ENCODE assay signal across 1 cellular context in the genomic region with DNA sequence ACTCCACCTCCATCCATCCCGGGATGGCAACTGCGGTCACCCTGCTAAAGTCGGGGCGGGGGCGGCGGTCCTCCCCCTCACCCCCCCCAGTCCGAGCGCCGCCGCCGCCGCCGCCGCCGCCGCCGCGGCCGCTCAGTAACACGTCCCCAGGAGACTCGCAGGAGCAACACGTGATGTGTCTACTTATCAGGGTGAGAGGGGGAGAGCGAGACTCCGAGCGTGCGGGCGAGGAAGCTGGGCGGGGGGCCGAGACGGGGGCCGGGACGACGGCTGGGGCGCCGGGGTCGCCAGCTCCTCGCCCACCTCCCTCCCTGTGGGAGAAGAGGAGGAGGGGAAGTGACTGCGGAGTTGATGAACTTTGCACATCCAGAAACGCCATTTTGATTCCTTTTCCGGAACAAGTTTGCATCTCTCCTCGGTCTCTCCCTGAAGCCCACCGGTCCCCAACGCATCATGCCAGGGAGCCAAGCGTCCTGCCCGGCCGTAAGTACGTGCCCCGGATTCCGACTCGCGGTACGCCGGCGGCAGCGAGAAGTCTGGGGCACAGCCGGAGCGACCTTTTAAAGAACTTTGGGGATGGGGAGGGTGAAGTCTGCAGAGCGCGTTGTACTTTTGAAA.
TF ChIP-seq lines count a peak whose summit lies in the region.

A gene with protein sequence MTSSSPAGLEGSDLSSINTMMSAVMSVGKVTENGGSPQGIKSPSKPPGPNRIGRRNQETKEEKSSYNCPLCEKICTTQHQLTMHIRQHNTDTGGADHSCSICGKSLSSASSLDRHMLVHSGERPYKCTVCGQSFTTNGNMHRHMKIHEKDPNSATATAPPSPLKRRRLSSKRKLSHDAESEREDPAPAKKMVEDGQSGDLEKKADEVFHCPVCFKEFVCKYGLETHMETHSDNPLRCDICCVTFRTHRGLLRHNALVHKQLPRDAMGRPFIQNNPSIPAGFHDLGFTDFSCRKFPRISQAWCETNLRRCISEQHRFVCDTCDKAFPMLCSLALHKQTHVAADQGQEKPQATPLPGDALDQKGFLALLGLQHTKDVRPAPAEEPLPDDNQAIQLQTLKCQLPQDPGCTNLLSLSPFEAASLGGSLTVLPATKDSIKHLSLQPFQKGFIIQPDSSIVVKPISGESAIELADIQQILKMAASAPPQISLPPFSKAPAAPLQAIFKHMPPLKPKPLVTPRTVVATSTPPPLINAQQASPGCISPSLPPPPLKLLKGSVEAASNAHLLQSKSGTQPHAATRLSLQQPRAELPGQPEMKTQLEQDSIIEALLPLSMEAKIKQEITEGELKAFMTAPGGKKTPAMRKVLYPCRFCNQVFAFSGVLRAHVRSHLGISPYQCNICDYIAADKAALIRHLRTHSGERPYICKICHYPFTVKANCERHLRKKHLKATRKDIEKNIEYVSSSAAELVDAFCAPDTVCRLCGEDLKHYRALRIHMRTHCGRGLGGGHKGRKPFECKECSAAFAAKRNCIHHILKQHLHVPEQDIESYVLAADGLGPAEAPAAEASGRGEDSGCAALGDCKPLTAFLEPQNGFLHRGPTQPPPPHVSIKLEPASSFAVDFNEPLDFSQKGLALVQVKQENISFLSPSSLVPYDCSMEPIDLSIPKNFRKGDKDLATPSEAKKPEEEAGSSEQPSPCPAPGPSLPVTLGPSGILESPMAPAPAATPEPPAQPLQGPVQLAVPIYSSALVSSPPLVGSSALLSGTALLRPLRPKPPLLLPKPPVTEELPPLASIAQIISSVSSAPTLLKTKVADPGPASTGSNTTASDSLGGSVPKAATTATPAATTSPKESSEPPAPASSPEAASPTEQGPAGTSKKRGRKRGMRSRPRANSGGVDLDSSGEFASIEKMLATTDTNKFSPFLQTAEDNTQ (N-terminal part only) (plus strand): TSS at position 384 of the 618 bp plus-strand sequence. CDS start 73,951 bp downstream, outside the sequence.

TF ChIP-seq in HEK293, 187 proteins besides CTCF, POLR2A, EP300 and RAD21 (continued from another document):
- TF ChIP-seq, protein P1, sequence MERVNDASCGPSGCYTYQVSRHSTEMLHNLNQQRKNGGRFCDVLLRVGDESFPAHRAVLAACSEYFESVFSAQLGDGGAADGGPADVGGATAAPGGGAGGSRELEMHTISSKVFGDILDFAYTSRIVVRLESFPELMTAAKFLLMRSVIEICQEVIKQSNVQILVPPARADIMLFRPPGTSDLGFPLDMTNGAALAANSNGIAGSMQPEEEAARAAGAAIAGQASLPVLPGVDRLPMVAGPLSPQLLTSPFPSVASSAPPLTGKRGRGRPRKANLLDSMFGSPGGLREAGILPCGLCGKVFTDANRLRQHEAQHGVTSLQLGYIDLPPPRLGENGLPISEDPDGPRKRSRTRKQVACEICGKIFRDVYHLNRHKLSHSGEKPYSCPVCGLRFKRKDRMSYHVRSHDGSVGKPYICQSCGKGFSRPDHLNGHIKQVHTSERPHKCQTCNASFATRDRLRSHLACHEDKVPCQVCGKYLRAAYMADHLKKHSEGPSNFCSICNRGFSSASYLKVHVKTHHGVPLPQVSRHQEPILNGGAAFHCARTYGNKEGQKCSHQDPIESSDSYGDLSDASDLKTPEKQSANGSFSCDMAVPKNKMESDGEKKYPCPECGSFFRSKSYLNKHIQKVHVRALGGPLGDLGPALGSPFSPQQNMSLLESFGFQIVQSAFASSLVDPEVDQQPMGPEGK (tag by site-specific recombination; IDR thresholded peaks at IDR 0.05) = peak; percentile 84
- TF ChIP-seq ZNF404 (tag by site-specific recombination; IDR thresholded peaks at IDR 0.05) (no peak), ZNF10 (tag by site-specific recombination; IDR thresholded peaks at IDR 0.05) (peak; percentile 93), SCRT2 (tag by site-specific recombination; IDR thresholded peaks at IDR 0.05) (peak; percentile 86), ZNF274 (IDR thresholded peaks at IDR 0.05; ENCODE audit: low read length) (no peak), ZNF274 (tag by site-specific recombination; IDR thresholded peaks at IDR 0.05; ENCODE audit: borderline replicate concordance) (no peak), ZFP37 (tag by site-specific recombination; IDR thresholded peaks at IDR 0.05) (0 out of 2 replicates have a peak, but pooled peaks have one; percentile 38), ZNF521 (tag by site-specific recombination; IDR thresholded peaks at IDR 0.05) (no peak), ZNF792 (tag by site-specific recombination; IDR thresholded peaks at IDR 0.05) (no peak), ZSCAN30 (tag by site-specific recombination; IDR thresholded peaks at IDR 0.05) (0 out of 2 replicates have a peak, but pooled peaks have one; percentile 16), GLIS2 (tag by site-specific recombination; IDR thresholded peaks at IDR 0.05) (0 out of 2 replicates have a peak, but pooled peaks have one; percentile 15), ZBTB48 (tag by site-specific recombination; IDR thresholded peaks at IDR 0.05) (peak; percentile 57), SP2 (tag by site-specific recombination; IDR thresholded peaks at IDR 0.05) (peak; percentile 10; the same call in 1 of the 2 replicates), ZFHX2 (tag by site-specific recombination; conservative IDR thresholded peaks at IDR 0.05) (peak; percentile 50), ZNF335 (tag by site-specific recombination; conservative IDR thresholded peaks at IDR 0.05) (peak; percentile 87)
- TF ChIP-seq, protein P2, sequence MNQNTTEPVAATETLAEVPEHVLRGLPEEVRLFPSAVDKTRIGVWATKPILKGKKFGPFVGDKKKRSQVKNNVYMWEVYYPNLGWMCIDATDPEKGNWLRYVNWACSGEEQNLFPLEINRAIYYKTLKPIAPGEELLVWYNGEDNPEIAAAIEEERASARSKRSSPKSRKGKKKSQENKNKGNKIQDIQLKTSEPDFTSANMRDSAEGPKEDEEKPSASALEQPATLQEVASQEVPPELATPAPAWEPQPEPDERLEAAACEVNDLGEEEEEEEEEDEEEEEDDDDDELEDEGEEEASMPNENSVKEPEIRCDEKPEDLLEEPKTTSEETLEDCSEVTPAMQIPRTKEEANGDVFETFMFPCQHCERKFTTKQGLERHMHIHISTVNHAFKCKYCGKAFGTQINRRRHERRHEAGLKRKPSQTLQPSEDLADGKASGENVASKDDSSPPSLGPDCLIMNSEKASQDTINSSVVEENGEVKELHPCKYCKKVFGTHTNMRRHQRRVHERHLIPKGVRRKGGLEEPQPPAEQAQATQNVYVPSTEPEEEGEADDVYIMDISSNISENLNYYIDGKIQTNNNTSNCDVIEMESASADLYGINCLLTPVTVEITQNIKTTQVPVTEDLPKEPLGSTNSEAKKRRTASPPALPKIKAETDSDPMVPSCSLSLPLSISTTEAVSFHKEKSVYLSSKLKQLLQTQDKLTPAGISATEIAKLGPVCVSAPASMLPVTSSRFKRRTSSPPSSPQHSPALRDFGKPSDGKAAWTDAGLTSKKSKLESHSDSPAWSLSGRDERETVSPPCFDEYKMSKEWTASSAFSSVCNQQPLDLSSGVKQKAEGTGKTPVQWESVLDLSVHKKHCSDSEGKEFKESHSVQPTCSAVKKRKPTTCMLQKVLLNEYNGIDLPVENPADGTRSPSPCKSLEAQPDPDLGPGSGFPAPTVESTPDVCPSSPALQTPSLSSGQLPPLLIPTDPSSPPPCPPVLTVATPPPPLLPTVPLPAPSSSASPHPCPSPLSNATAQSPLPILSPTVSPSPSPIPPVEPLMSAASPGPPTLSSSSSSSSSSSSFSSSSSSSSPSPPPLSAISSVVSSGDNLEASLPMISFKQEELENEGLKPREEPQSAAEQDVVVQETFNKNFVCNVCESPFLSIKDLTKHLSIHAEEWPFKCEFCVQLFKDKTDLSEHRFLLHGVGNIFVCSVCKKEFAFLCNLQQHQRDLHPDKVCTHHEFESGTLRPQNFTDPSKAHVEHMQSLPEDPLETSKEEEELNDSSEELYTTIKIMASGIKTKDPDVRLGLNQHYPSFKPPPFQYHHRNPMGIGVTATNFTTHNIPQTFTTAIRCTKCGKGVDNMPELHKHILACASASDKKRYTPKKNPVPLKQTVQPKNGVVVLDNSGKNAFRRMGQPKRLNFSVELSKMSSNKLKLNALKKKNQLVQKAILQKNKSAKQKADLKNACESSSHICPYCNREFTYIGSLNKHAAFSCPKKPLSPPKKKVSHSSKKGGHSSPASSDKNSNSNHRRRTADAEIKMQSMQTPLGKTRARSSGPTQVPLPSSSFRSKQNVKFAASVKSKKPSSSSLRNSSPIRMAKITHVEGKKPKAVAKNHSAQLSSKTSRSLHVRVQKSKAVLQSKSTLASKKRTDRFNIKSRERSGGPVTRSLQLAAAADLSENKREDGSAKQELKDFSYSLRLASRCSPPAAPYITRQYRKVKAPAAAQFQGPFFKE (tag by site-specific recombination; IDR thresholded peaks at IDR 0.05; ENCODE audit: borderline replicate concordance) = no peak
- TF ChIP-seq, protein P3, sequence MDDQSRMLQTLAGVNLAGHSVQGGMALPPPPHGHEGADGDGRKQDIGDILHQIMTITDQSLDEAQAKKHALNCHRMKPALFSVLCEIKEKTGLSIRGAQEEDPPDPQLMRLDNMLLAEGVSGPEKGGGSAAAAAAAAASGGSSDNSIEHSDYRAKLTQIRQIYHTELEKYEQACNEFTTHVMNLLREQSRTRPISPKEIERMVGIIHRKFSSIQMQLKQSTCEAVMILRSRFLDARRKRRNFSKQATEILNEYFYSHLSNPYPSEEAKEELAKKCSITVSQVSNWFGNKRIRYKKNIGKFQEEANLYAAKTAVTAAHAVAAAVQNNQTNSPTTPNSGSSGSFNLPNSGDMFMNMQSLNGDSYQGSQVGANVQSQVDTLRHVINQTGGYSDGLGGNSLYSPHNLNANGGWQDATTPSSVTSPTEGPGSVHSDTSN (CRISPR knock-in tag; IDR thresholded peaks at IDR 0.05) = 0 out of 2 replicates have a peak, but pooled peaks have one; percentile 35
- TF ChIP-seq, protein P4, sequence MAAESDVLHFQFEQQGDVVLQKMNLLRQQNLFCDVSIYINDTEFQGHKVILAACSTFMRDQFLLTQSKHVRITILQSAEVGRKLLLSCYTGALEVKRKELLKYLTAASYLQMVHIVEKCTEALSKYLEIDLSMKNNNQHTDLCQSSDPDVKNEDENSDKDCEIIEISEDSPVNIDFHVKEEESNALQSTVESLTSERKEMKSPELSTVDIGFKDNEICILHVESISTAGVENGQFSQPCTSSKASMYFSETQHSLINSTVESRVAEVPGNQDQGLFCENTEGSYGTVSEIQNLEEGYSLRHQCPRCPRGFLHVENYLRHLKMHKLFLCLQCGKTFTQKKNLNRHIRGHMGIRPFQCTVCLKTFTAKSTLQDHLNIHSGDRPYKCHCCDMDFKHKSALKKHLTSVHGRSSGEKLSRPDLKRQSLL (tag by site-specific recombination; IDR thresholded peaks at IDR 0.05) = no peak
